In the genomic region with DNA sequence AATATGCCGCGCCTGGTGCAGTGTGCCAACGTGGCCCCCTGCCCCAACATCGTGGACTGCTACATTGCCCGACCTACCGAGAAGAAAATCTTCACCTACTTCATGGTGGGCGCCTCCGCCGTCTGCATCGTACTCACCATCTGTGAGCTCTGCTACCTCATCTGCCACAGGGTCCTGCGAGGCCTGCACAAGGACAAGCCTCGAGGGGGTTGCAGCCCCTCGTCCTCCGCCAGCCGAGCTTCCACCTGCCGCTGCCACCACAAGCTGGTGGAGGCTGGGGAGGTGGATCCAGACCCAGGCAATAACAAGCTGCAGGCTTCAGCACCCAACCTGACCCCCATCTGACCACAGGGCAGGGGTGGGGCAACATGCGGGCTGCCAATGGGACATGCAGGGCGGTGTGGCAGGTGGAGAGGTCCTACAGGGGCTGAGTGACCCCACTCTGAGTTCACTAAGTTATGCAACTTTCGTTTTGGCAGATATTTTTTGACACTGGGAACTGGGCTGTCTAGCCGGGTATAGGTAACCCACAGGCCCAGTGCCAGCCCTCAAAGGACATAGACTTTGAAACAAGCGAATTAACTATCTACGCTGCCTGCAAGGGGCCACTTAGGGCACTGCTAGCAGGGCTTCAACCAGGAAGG, we compare ENCODE assay signal across 28 cellular contexts. TPM values are rescaled to one million over a fixed set of nuclear protein-coding genes. Genes with fewer than 3 reads are reported as not detected.
"Had no signal": no experiment of that assay in that cellular context is flagged by ENCODE, and none has a peak within 500 bp of the region (broad histone marks: within the 10 kb centered on the region; RNA-seq: fewer than 3 reads in every experiment).

No MANE protein-coding gene starts in this region.

- H3K4me3 Mint-ChIP-seq: activated naive CD4-positive, alpha-beta T cell treated with anti-CD3 and anti-CD28 coated beads, Interleukin-2, amount 10 ng/mL, durations not matched to agents 7 days and 5 days; activated naive CD8-positive, alpha-beta T cell treated with anti-CD3 and anti-CD28 coated beads, Interleukin-2, amount 10 ng/mL, durations not matched to agents 7 days and 5 days; mesothelial cell of epicardium; T-helper 2 cell treated with Interferon-gamma antibody and Interleukin-4, amounts not matched to agents 5 μg/mL and 100 μg/mL, for 36 hours had no signal

- DNase-seq: activated CD4-positive, alpha-beta T cell treated with anti-CD3 and anti-CD28 coated beads for 4 hours; activated CD4-positive, alpha-beta T cell treated with anti-CD3 and anti-CD28 coated beads, Interleukin-2, amount 50 U/mL, for 4 hours; activated gamma-delta T cell; activated naive CD4-positive, alpha-beta T cell treated with anti-CD3 and anti-CD28 coated beads, Interleukin-2, amount 10 ng/mL, durations not matched to agents 7 days and 5 days; activated naive CD8-positive, alpha-beta T cell treated with anti-CD3 and anti-CD28 coated beads, Interleukin-2, amount 10 ng/mL, durations not matched to agents 7 days and 5 days; activated T-cell treated with anti-CD3 and anti-CD28 coated beads, Interleukin-2, amount 50 U/mL, for 1 hour; amniotic stem cell; brain microvascular endothelial cell; esophagus squamous epithelium; foreskin melanocyte; heart right ventricle; kidney glomerular epithelial cell; left lung; naive thymus-derived CD4-positive, alpha-beta T cell; pancreas; spleen; stimulated activated naive CD4-positive, alpha-beta T cell; T-helper 1 cell had no signal

- H3K27ac ChIP-seq: brain microvascular endothelial cell, heart right ventricle, left lung, pancreas, right atrium auricular region, spleen, suprapubic skin, VCaP had no signal

- H3K36me3 Mint-ChIP-seq: activated naive CD4-positive, alpha-beta T cell treated with anti-CD3 and anti-CD28 coated beads, Interleukin-2, amount 10 ng/mL, durations not matched to agents 7 days and 5 days; activated naive CD8-positive, alpha-beta T cell treated with anti-CD3 and anti-CD28 coated beads, Interleukin-2, amount 10 ng/mL, durations not matched to agents 7 days and 5 days; mesothelial cell of epicardium; naive thymus-derived CD4-positive, alpha-beta T cell had no signal

- ATAC-seq: left lung; naive thymus-derived CD4-positive, alpha-beta T cell had no signal

- H3K9me3 Mint-ChIP-seq: activated naive CD4-positive, alpha-beta T cell treated with anti-CD3 and anti-CD28 coated beads, Interleukin-2, amount 10 ng/mL, durations not matched to agents 7 days and 5 days; activated naive CD8-positive, alpha-beta T cell treated with anti-CD3 and anti-CD28 coated beads, Interleukin-2, amount 10 ng/mL, durations not matched to agents 7 days and 5 days; mesothelial cell of epicardium; T-helper 2 cell treated with Interferon-gamma antibody and Interleukin-4, amounts not matched to agents 5 μg/mL and 100 μg/mL, for 36 hours had no signal

- H3K27ac Mint-ChIP-seq: activated naive CD4-positive, alpha-beta T cell treated with anti-CD3 and anti-CD28 coated beads, Interleukin-2, amount 10 ng/mL, durations not matched to agents 7 days and 5 days; activated naive CD8-positive, alpha-beta T cell treated with anti-CD3 and anti-CD28 coated beads, Interleukin-2, amount 10 ng/mL, durations not matched to agents 7 days and 5 days; mesothelial cell of epicardium; naive thymus-derived CD4-positive, alpha-beta T cell; T-helper 2 cell treated with Interferon-gamma antibody and Interleukin-4, amounts not matched to agents 5 μg/mL and 100 μg/mL, for 36 hours had no signal

RNA-seq across cellular contexts. Expression of gene GJB3, which starts 4.3 kb away (rescaled TPM):
- total RNA-seq: activated naive CD8-positive, alpha-beta T cell treated with anti-CD3 and anti-CD28 coated beads, Interleukin-2, amount 10 ng/mL, durations not matched to agents 7 days and 5 days; chondrocyte; heart right ventricle; lung microvascular endothelial cell; mesothelial cell of epicardium; naive thymus-derived CD4-positive, alpha-beta T cell; pulmonary artery endothelial cell; spleen had no signal

RNA-seq across cellular contexts. Expression of gene GJA4, which starts 7.4 kb away (rescaled TPM):
- total RNA-seq: activated naive CD8-positive, alpha-beta T cell treated with anti-CD3 and anti-CD28 coated beads, Interleukin-2, amount 10 ng/mL, durations not matched to agents 7 days and 5 days; astrocyte; mesothelial cell of epicardium; naive thymus-derived CD4-positive, alpha-beta T cell had no signal

RNA-seq across cellular contexts. Expression of gene GJB4, which starts 25.8 kb away (rescaled TPM):
- total RNA-seq: activated naive CD8-positive, alpha-beta T cell treated with anti-CD3 and anti-CD28 coated beads, Interleukin-2, amount 10 ng/mL, durations not matched to agents 7 days and 5 days; astrocyte; chondrocyte; glomerular endothelial cell; heart right ventricle; left lung; lung microvascular endothelial cell; mesothelial cell of epicardium; naive thymus-derived CD4-positive, alpha-beta T cell; pulmonary artery endothelial cell; right atrium auricular region; spleen had no signal

RNA-seq across cellular contexts. Expression of gene GJB5, which starts 30.5 kb away (rescaled TPM):
- total RNA-seq: activated naive CD8-positive, alpha-beta T cell treated with anti-CD3 and anti-CD28 coated beads, Interleukin-2, amount 10 ng/mL, durations not matched to agents 7 days and 5 days; astrocyte; chondrocyte; glomerular endothelial cell; heart right ventricle; lung microvascular endothelial cell; naive thymus-derived CD4-positive, alpha-beta T cell; pancreas; pulmonary artery endothelial cell; right atrium auricular region; spleen had no signal
